ENCODE assay signal across 9 cellular contexts in genomic region chr13:76473552-76474134, GRCh38.
DNase-seq lines count a peak whose midpoint lies in the region; ATAC-seq and TF ChIP-seq lines count a peak whose summit lies in the region.
"Had no signal": no experiment of that assay in that cellular context is flagged by ENCODE, and none has a peak within 500 bp of the region (broad histone marks: within the 10 kb centered on the region; RNA-seq: fewer than 3 reads in every experiment).

No MANE protein-coding gene starts in this region.

- no peak overlapping the region for H3K9ac ChIP-seq in Karpas-422 (ENCODE audit: low read length)

- no peaks in the 10 kb centered on the region for H4K20me1 ChIP-seq in GM23338 (replicated peaks; ENCODE audit: insufficient read depth)
- no peaks in the 10 kb centered on the region for H4K20me1 ChIP-seq in Karpas-422 (ENCODE audit: insufficient read depth, low read depth, low read length)
- no peaks in the 10 kb centered on the region for H4K20me1 ChIP-seq in osteoblast (ENCODE audit: insufficient read depth, low read length)

- H3K4me2 ChIP-seq in GM23338 = no peak overlapping the region
- H3K4me2 ChIP-seq in Karpas-422 (ENCODE audit: low read depth, low read length, poor library complexity, severe bottlenecking) = no peak overlapping the region
- no peak overlapping the region for H3K4me2 ChIP-seq in osteoblast (ENCODE audit: insufficient read depth, low read length)

- H3K27ac Mint-ChIP-seq in GM23338 = no peak overlapping the region
- H3K27ac Mint-ChIP-seq in activated T-helper 2 cell treated with anti-CD3 and anti-CD28 coated beads, Interferon-gamma antibody, Interleukin-2, Interleukin-4, amounts not matched to agents 10 μg/mL and 5 μg/mL and 100 μg/mL, durations not matched to agents 14 hours and 24 hours and 36 hours = no peak overlapping the region
- H3K27ac Mint-ChIP-seq: stimulated activated naive CD8-positive, alpha-beta T cell treated with anti-CD3 and anti-CD28 coated beads, Interleukin-15, Interleukin-2, amounts not matched to agents 100 ng/mL and 50 ng/mL, for 24 hours had no signal

- TF ChIP-seq CTCF in GM23338 (conservative IDR thresholded peaks at IDR 0.05; ENCODE audit: low read depth in 2 of 2) = peak; percentile 91 to 93
- TF ChIP-seq CTCF in osteoblast (IDR thresholded peaks at IDR 0.05; ENCODE audit: extremely low read depth, low read depth, low read length) = peak; percentile 85
- peak; percentile 62 to 92 (median 82) for TF ChIP-seq CTCF in tibial nerve (IDR thresholded peaks at IDR 0.05)

- H2AFZ ChIP-seq in GM23338 (no peak overlapping the region), Karpas-422 (ENCODE audit: low read length) (no peak overlapping the region), osteoblast (ENCODE audit: low read length) (no peak overlapping the region)

- no peaks in the 10 kb centered on the region for H3K36me3 Mint-ChIP-seq in GM23338 (ENCODE audit: low read depth)
- H3K36me3 Mint-ChIP-seq in activated T-helper 2 cell treated with anti-CD3 and anti-CD28 coated beads, Interferon-gamma antibody, Interleukin-2, Interleukin-4, amounts not matched to agents 10 μg/mL and 5 μg/mL and 100 μg/mL, durations not matched to agents 14 hours and 24 hours and 36 hours (ENCODE audit: low read depth) = no peaks in the 10 kb centered on the region

- no peaks in the 10 kb centered on the region for H3F3A ChIP-seq in GM23338 (replicated peaks; ENCODE audit: low read depth)

- H3K27ac ChIP-seq in GM23338 (ENCODE audit: low read depth) = no peak overlapping the region
- H3K27ac ChIP-seq in Karpas-422 (ENCODE audit: low read length) = no peak overlapping the region
- H3K27ac ChIP-seq in osteoblast (ENCODE audit: low read depth, low read length) = no peak overlapping the region
- H3K27ac ChIP-seq in tibial nerve = peak overlapping the region in 3 of 4 donors; percentile 35 to 79 (median 69)

- no peaks in the 10 kb centered on the region for H3K9me3 ChIP-seq in Karpas-422 (ENCODE audit: low read length)
- H3K9me3 ChIP-seq in osteoblast (ENCODE audit: low read depth, low read length) = no peaks in the 10 kb centered on the region
- H3K9me3 ChIP-seq in tibial nerve = peaks cover 0 to 4% (median 0%) of the 10 kb centered on the region in 4 donors

- H3K9me2 ChIP-seq in GM23338 (ENCODE audit: insufficient read depth) = no peaks in the 10 kb centered on the region
- H3K9me2 ChIP-seq in Karpas-422 (replicated peaks; ENCODE audit: insufficient read depth, low read length) = no peaks in the 10 kb centered on the region

- H3K36me3 ChIP-seq in GM23338 (ENCODE audit: insufficient read depth) (no peaks in the 10 kb centered on the region), Karpas-422 (ENCODE audit: insufficient read depth, low read length) (no peaks in the 10 kb centered on the region), osteoblast (ENCODE audit: insufficient read depth, low read length) (no peaks in the 10 kb centered on the region), tibial nerve (no peaks in the 10 kb centered on the region)

- TF ChIP-seq POLR2A in tibial nerve (IDR thresholded peaks at IDR 0.05) = no peak

- TF ChIP-seq EP300 in tibial nerve (IDR thresholded peaks at IDR 0.05) = no peak

- intact Hi-C loops in activated T-helper 2 cell treated with anti-CD3 and anti-CD28 coated beads, Interferon-gamma antibody, Interleukin-2, Interleukin-4, amounts not matched to agents 10 μg/mL and 5 μg/mL and 100 μg/mL, durations not matched to agents 14 hours and 24 hours and 36 hours (cut with micrococcal nuclease) = loop anchor here (1.0 to 10.0 kb wide), 3 partner anchors 431 to 777 kb away; no protein-coding TSS in a partner anchor

- peaks cover 2% of the 10 kb centered on the region; the same call in 1 of the 2 replicates for H3K4me1 ChIP-seq in GM23338 (ENCODE audit: insufficient read depth)
- no peaks in the 10 kb centered on the region for H3K4me1 ChIP-seq in Karpas-422 (ENCODE audit: low read length)
- H3K4me1 ChIP-seq in osteoblast (ENCODE audit: insufficient read depth, low read length) = no peaks in the 10 kb centered on the region
- H3K4me1 ChIP-seq in tibial nerve = peaks cover 0 to 16% (median 2%) of the 10 kb centered on the region in 4 donors

- H3K4me1 Mint-ChIP-seq in GM23338 = peaks cover 3% of the 10 kb centered on the region
- H3K4me1 Mint-ChIP-seq in activated T-helper 2 cell treated with anti-CD3 and anti-CD28 coated beads, Interferon-gamma antibody, Interleukin-2, Interleukin-4, amounts not matched to agents 10 μg/mL and 5 μg/mL and 100 μg/mL, durations not matched to agents 14 hours and 24 hours and 36 hours (ENCODE audit: low read depth) = no peaks in the 10 kb centered on the region

- no peak overlapping the region for H3K4me3 Mint-ChIP-seq in GM23338
- H3K4me3 Mint-ChIP-seq in activated T-helper 2 cell treated with anti-CD3 and anti-CD28 coated beads, Interferon-gamma antibody, Interleukin-2, Interleukin-4, amounts not matched to agents 10 μg/mL and 5 μg/mL and 100 μg/mL, durations not matched to agents 14 hours and 24 hours and 36 hours (ENCODE audit: low read depth) = no peak overlapping the region
- H3K4me3 Mint-ChIP-seq: stimulated activated naive CD8-positive, alpha-beta T cell treated with anti-CD3 and anti-CD28 coated beads, Interleukin-15, Interleukin-2, amounts not matched to agents 100 ng/mL and 50 ng/mL, for 24 hours had no signal

- no peaks in the 10 kb centered on the region for H3K27me3 Mint-ChIP-seq in GM23338 (ENCODE audit: insufficient read depth, low read depth, poor library complexity)
- H3K27me3 Mint-ChIP-seq in activated T-helper 2 cell treated with anti-CD3 and anti-CD28 coated beads, Interferon-gamma antibody, Interleukin-2, Interleukin-4, amounts not matched to agents 10 μg/mL and 5 μg/mL and 100 μg/mL, durations not matched to agents 14 hours and 24 hours and 36 hours (ENCODE audit: low read depth) = peaks cover 3% of the 10 kb centered on the region

- ATAC-seq in GM23338 = peak; percentile 100

- DNase-seq in GM03348 (ENCODE audit: low spot score) (peak; percentile 67), GM23338 (ENCODE audit: low spot score) (peak; percentile 88), Karpas-422 (peak; percentile 93), SHP77 (lab: John Stamatoyannopoulos, UW) (peak; percentile 71 to 82), foreskin melanocyte (peak; percentile 60), osteoblast (ENCODE audit: insufficient read length, low spot score, missing footprints) (peak; percentile 44), tibial nerve (ENCODE audit: low spot score in 2 of 2) (peak; percentile 59 to 83)
- DNase-seq in activated T-helper 2 cell treated with anti-CD3 and anti-CD28 coated beads, Interferon-gamma antibody, Interleukin-2, Interleukin-4, amounts not matched to agents 10 μg/mL and 5 μg/mL and 100 μg/mL, durations not matched to agents 14 hours and 24 hours and 36 hours (ENCODE audit: low spot score) = peak; percentile 45

- H3K79me2 ChIP-seq in GM23338 (replicated peaks; ENCODE audit: insufficient read depth) (no peaks in the 10 kb centered on the region), Karpas-422 (ENCODE audit: low read length) (no peaks in the 10 kb centered on the region), osteoblast (ENCODE audit: insufficient read depth, low read length) (no peaks in the 10 kb centered on the region)

- no peaks in the 10 kb centered on the region for H3K27me3 ChIP-seq in GM23338 (ENCODE audit: insufficient read depth)
- no peaks in the 10 kb centered on the region for H3K27me3 ChIP-seq in Karpas-422 (ENCODE audit: low read length)
- H3K27me3 ChIP-seq in osteoblast (ENCODE audit: insufficient read depth, low read length) = peaks cover 5% of the 10 kb centered on the region
- H3K27me3 ChIP-seq in tibial nerve = no peaks in the 10 kb centered on the region

- H3K4me3 ChIP-seq in GM23338 (no peak overlapping the region), Karpas-422 (ENCODE audit: low read length) (no peak overlapping the region), osteoblast (ENCODE audit: insufficient read depth, low read length) (no peak overlapping the region), tibial nerve (no peak overlapping the region)

- no peaks in the 10 kb centered on the region; the same call in 2 of the 3 replicates for H3K9me3 Mint-ChIP-seq in GM23338
- no peaks in the 10 kb centered on the region for H3K9me3 Mint-ChIP-seq in activated T-helper 2 cell treated with anti-CD3 and anti-CD28 coated beads, Interferon-gamma antibody, Interleukin-2, Interleukin-4, amounts not matched to agents 10 μg/mL and 5 μg/mL and 100 μg/mL, durations not matched to agents 14 hours and 24 hours and 36 hours
- H3K9me3 Mint-ChIP-seq: stimulated activated naive CD8-positive, alpha-beta T cell treated with anti-CD3 and anti-CD28 coated beads, Interleukin-15, Interleukin-2, amounts not matched to agents 100 ng/mL and 50 ng/mL, for 24 hours had no signal

Comparison
In these comparisons a context has a peak if more than half of its experiments do, and no peak if none do; other contexts are left out.
1. H3K27ac ChIP-seq: peak in tibial nerve (3 of 4); none in GM23338 (single experiment), Karpas-422 (single experiment) and osteoblast (single experiment).
2. Peak in every context shown above with its lines, with median percentiles within 50 percentile points of each other: DNase-seq and CTCF ChIP-seq.